In genomic region chr3:71050521-71051258, GRCh38 we compare ENCODE assay signal across 8 cellular contexts.
DNase-seq lines count a peak whose midpoint lies in the region; ATAC-seq and TF ChIP-seq lines count a peak whose summit lies in the region.

No MANE protein-coding gene starts in this region.

- H3K4me1 Mint-ChIP-seq in activated naive CD4-positive, alpha-beta T cell treated with anti-CD3 and anti-CD28 coated beads for 36 hours (ENCODE audit: low read depth) = peaks cover 100% of the 10 kb centered on the region
- peaks cover 86% of the 10 kb centered on the region for H3K4me1 Mint-ChIP-seq in activated naive CD8-positive, alpha-beta T cell treated with anti-CD3 and anti-CD28 coated beads, Interleukin-2, amount 10 ng/mL, durations not matched to agents 7 days and 5 days
- H3K4me1 Mint-ChIP-seq in type B pancreatic cell (ENCODE audit: unreplicated experiment) = peaks cover 91% of the 10 kb centered on the region

- ATAC-seq in activated naive CD8-positive, alpha-beta T cell treated with anti-CD3 and anti-CD28 coated beads, Interleukin-2, amount 10 ng/mL, durations not matched to agents 7 days and 5 days (ENCODE audit: low read depth) = peak; percentile 94
- no peak for ATAC-seq in GM19324 (IDR thresholded peaks at IDR 0.05; ENCODE audit: low FRiP score, unreplicated experiment)
- ATAC-seq in GM19467 (IDR thresholded peaks at IDR 0.05; ENCODE audit: unreplicated experiment) = no peak

- H3K4me3 Mint-ChIP-seq in activated naive CD4-positive, alpha-beta T cell treated with anti-CD3 and anti-CD28 coated beads for 36 hours = peak overlapping the region; percentile 6
- H3K4me3 Mint-ChIP-seq in activated naive CD8-positive, alpha-beta T cell treated with anti-CD3 and anti-CD28 coated beads, Interleukin-2, amount 10 ng/mL, durations not matched to agents 7 days and 5 days = peak overlapping the region; percentile 68
- H3K4me3 Mint-ChIP-seq in type B pancreatic cell = peak overlapping the region; percentile 63

- POLR2A ChIA-PET in activated naive CD8-positive, alpha-beta T cell treated with anti-CD3 and anti-CD28 coated beads, Interleukin-2, amount 10 ng/mL, durations not matched to agents 7 days and 5 days (lab: Charles Lee) = interaction anchor here (0.8 to 1.7 kb wide), 3 partner anchors 11 to 60 kb away, joined by 3 to 8 read pairs (median 4); no protein-coding TSS in a partner anchor

- no peaks in the 10 kb centered on the region for H3K27me3 Mint-ChIP-seq in activated naive CD4-positive, alpha-beta T cell treated with anti-CD3 and anti-CD28 coated beads for 36 hours (ENCODE audit: low read depth)
- H3K27me3 Mint-ChIP-seq in activated naive CD8-positive, alpha-beta T cell treated with anti-CD3 and anti-CD28 coated beads, Interleukin-2, amount 10 ng/mL, durations not matched to agents 7 days and 5 days = no peaks in the 10 kb centered on the region
- no peaks in the 10 kb centered on the region for H3K27me3 Mint-ChIP-seq in type B pancreatic cell

- peaks cover 68% of the 10 kb centered on the region for H3K36me3 Mint-ChIP-seq in activated naive CD4-positive, alpha-beta T cell treated with anti-CD3 and anti-CD28 coated beads for 36 hours (ENCODE audit: low read depth)
- peaks cover 40% of the 10 kb centered on the region for H3K36me3 Mint-ChIP-seq in activated naive CD8-positive, alpha-beta T cell treated with anti-CD3 and anti-CD28 coated beads, Interleukin-2, amount 10 ng/mL, durations not matched to agents 7 days and 5 days
- H3K36me3 Mint-ChIP-seq in type B pancreatic cell = peaks cover 41% of the 10 kb centered on the region

- peak; percentile 77 for DNase-seq in activated naive CD4-positive, alpha-beta T cell treated with anti-CD3 and anti-CD28 coated beads for 36 hours
- DNase-seq in activated naive CD4-positive, alpha-beta T cell (lab: John Stamatoyannopoulos, UW) = no peak
- no peak for DNase-seq in activated naive CD8-positive, alpha-beta T cell treated with anti-CD3 and anti-CD28 coated beads, Interleukin-2, amount 10 ng/mL, durations not matched to agents 7 days and 5 days
- peak; percentile 58 for DNase-seq in kidney epithelial cell (ENCODE audit: low read depth)
- DNase-seq in type B pancreatic cell (ENCODE audit: extremely low spot score, unreplicated experiment) = no peak
- DNase-seq in amniotic stem cell (lab: John Stamatoyannopoulos, UW) = no peak

- H3K4me3 ChIP-seq in kidney epithelial cell (ENCODE audit: low read depth, low read length) = no peak overlapping the region

- no peaks in the 10 kb centered on the region for H3K9me3 Mint-ChIP-seq in activated naive CD4-positive, alpha-beta T cell treated with anti-CD3 and anti-CD28 coated beads for 36 hours
- H3K9me3 Mint-ChIP-seq in activated naive CD8-positive, alpha-beta T cell treated with anti-CD3 and anti-CD28 coated beads, Interleukin-2, amount 10 ng/mL, durations not matched to agents 7 days and 5 days = no peaks in the 10 kb centered on the region
- no peaks in the 10 kb centered on the region for H3K9me3 Mint-ChIP-seq in type B pancreatic cell

- peak overlapping the region; percentile 92 for H3K27ac Mint-ChIP-seq in activated naive CD4-positive, alpha-beta T cell treated with anti-CD3 and anti-CD28 coated beads for 36 hours
- H3K27ac Mint-ChIP-seq in activated naive CD8-positive, alpha-beta T cell treated with anti-CD3 and anti-CD28 coated beads, Interleukin-2, amount 10 ng/mL, durations not matched to agents 7 days and 5 days = peak overlapping the region; percentile 94
- peak overlapping the region; percentile 34 for H3K27ac Mint-ChIP-seq in type B pancreatic cell

- intact Hi-C loops in activated naive CD4-positive, alpha-beta T cell treated with anti-CD3 and anti-CD28 coated beads for 36 hours (cut with micrococcal nuclease) = loop anchor here (1.0 to 2.0 kb wide), 5 partner anchors 11 to 250 kb away; no protein-coding TSS in a partner anchor

- H3K36me3 ChIP-seq in kidney epithelial cell (ENCODE audit: control insufficient read depth, insufficient read depth, low read length) = peaks cover 1% of the 10 kb centered on the region

- TF ChIP-seq CTCF in kidney epithelial cell (IDR thresholded peaks at IDR 0.05; ENCODE audit: insufficient read depth, low read length, poor library complexity, severe bottlenecking) = no peak
- no peak for TF ChIP-seq CTCF in type B pancreatic cell (conservative IDR thresholded peaks at IDR 0.05)

- H3K27me3 ChIP-seq in kidney epithelial cell (ENCODE audit: control insufficient read depth, insufficient read depth, low read length) = no peaks in the 10 kb centered on the region

- CTCF ChIA-PET in activated naive CD4-positive, alpha-beta T cell treated with anti-CD3 and anti-CD28 coated beads for 36 hours (lab: Charles Lee) = interaction anchor here (0.6 to 1.7 kb wide), 6 partner anchors 9 to 44 kb away, joined by 3 to 7 read pairs (median 5); no protein-coding TSS in a partner anchor

Comparison
In these comparisons a context has a peak if more than half of its experiments do, and no peak if none do; other contexts are left out.
1. DNase-seq: peak in activated naive CD4-positive, alpha-beta T cell treated with anti-CD3 and anti-CD28 coated beads for 36 hours (single experiment) and kidney epithelial cell (single experiment); none in activated naive CD4-positive, alpha-beta T cell (0 of 4), activated naive CD8-positive, alpha-beta T cell treated with anti-CD3 and anti-CD28 coated beads, Interleukin-2, amount 10 ng/mL, durations not matched to agents 7 days and 5 days (single experiment), type B pancreatic cell (single experiment) and amniotic stem cell (single experiment).
2. H3K27ac Mint-ChIP-seq: peak in every context shown above with its lines; median percentile 94 in activated naive CD8-positive, alpha-beta T cell treated with anti-CD3 and anti-CD28 coated beads, Interleukin-2, amount 10 ng/mL, durations not matched to agents 7 days and 5 days; 92 in activated naive CD4-positive, alpha-beta T cell treated with anti-CD3 and anti-CD28 coated beads for 36 hours; 34 in type B pancreatic cell.
3. H3K4me3 Mint-ChIP-seq: peak in every context shown above with its lines; median percentile 68 in activated naive CD8-positive, alpha-beta T cell treated with anti-CD3 and anti-CD28 coated beads, Interleukin-2, amount 10 ng/mL, durations not matched to agents 7 days and 5 days; 63 in type B pancreatic cell; 6 in activated naive CD4-positive, alpha-beta T cell treated with anti-CD3 and anti-CD28 coated beads for 36 hours.